ENCODE assay signal across 1 cellular context in genomic region chr2:85594715-85595377, GRCh38.
TF ChIP-seq lines count a peak whose summit lies in the region.

No MANE protein-coding gene starts in this region.

TF ChIP-seq in HEK293, 187 proteins besides CTCF, POLR2A, EP300 and RAD21 (continued from another document):
- TF ChIP-seq PRDM2 (tag by site-specific recombination; IDR thresholded peaks at IDR 0.05; ENCODE audit: borderline replicate concordance) (no peak), SP3 (tag by site-specific recombination; IDR thresholded peaks at IDR 0.05) (no peak)
TF ChIP-seq in HEK293: peak in this region for 7.
